ENCODE assay signal across 19 cellular contexts in the genomic region with DNA sequence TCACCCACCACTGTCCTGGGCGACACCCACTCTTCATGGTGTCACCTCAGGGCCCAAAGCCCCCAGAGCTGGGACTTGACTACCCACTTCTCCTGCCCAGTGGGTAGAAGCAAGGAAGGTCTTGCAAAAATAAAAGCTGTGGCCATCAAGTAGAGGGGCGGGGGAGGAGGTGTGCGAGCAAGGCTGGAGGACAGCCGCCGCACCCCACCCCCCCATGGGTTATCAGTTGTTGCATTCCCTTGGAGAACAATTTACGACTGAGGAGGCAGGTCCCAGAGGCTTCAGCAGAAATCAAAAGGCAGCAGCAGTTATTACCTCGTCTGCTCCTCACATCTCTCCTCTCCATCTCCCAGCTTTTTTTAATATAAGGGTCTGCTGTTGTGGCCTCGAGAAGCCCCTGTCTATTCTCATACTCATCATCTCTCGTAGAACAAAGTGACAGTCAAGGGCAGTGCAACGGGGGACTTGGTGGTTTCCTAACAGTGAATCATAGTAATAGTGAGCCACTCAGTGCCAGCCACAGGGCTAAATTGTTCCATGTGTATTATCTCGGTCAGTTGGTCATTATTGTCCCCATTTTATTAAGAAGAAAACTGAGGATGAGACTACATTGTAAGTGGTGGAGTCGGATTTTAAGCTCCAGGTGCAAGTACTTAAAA.
DNase-seq lines count a peak whose midpoint lies in the region; ATAC-seq and TF ChIP-seq lines count a peak whose summit lies in the region.
"Had no signal": no experiment of that assay in that cellular context is flagged by ENCODE, and none has a peak within 500 bp of the region (broad histone marks: within the 10 kb centered on the region; RNA-seq: fewer than 3 reads in every experiment).

No MANE protein-coding gene starts in this region.

- H3F3A ChIP-seq in Loucy (ENCODE audit: low read depth) (no peaks in the 10 kb centered on the region), neural progenitor cell (ENCODE audit: low read depth) (peaks cover 7% of the 10 kb centered on the region)

- DNase-seq in A673 (ENCODE audit: low spot score) (no peak), brain microvascular endothelial cell (peak; percentile 20), neural progenitor cell (ENCODE audit: low spot score) (no peak), NCI-H2107 treated with DMSO at 0.1 percent for 48 hours (lab: John Stamatoyannopoulos, UW; ENCODE audit: unreplicated experiment) (no peak)
- DNase-seq in activated T-cell treated with anti-CD3 and anti-CD28 coated beads, Interleukin-2, amount 50 U/mL, for 72 hours: no peak
- DNase-seq: BE2C, DMS79 treated with DMSO at 0.1 percent for 48 hours, NCI-H1417 treated with DMSO at 0.1 percent for 48 hours, NCI-H187 treated with DMSO at 0.1 percent for 48 hours, NCI-H2107, NCI-H2227 treated with DMSO at 0.1 percent for 48 hours, NCI-H510A treated with DMSO at 0.1 percent for 48 hours had no signal

- H3K4me3 Mint-ChIP-seq in neural progenitor cell: no peak overlapping the region
- H3K4me3 Mint-ChIP-seq in activated T-cell treated with anti-CD3 and anti-CD28 coated beads, Interleukin-2, amount 50 U/mL, for 72 hours: no peak overlapping the region
- H3K4me3 Mint-ChIP-seq: GM23338 had no signal

- H3K9ac ChIP-seq in Loucy (ENCODE audit: low read depth, low read length, poor library complexity, severe bottlenecking): no peak overlapping the region
- H3K9ac ChIP-seq in neural progenitor cell: no peak overlapping the region
- H3K9ac ChIP-seq: KMS-11 had no signal

- no peaks in the 10 kb centered on the region for H3K79me2 ChIP-seq in Loucy (ENCODE audit: insufficient read depth, low read length)
- no peaks in the 10 kb centered on the region for H3K79me2 ChIP-seq in neural progenitor cell (ENCODE audit: low read depth)

- H3K27ac Mint-ChIP-seq in neural progenitor cell: no peak overlapping the region
- H3K27ac Mint-ChIP-seq in activated T-cell treated with anti-CD3 and anti-CD28 coated beads, Interleukin-2, amount 50 U/mL, for 72 hours: no peak overlapping the region
- H3K27ac Mint-ChIP-seq: GM23338 had no signal

- CTCF ChIA-PET in A673 (lab: Charles Lee): interaction anchor here (1.5 to 2.1 kb wide), 3 partner anchors 31 to 769 kb away, joined by 5 to 11 read pairs (median 7); no protein-coding TSS in a partner anchor

- H3K36me3 ChIP-seq in A673 (ENCODE audit: insufficient read depth, low read length, poor library complexity, severe bottlenecking): no peaks in the 10 kb centered on the region
- H3K36me3 ChIP-seq in Loucy (ENCODE audit: insufficient read depth, low read length): no peaks in the 10 kb centered on the region
- no peaks in the 10 kb centered on the region for H3K36me3 ChIP-seq in brain microvascular endothelial cell (replicated peaks)
- H3K36me3 ChIP-seq in neural progenitor cell: no peaks in the 10 kb centered on the region
- H3K36me3 ChIP-seq: BE2C, HAP-1 had no signal

- H3K4me1 ChIP-seq in A673 (ENCODE audit: insufficient read depth, low read length, poor library complexity, severe bottlenecking): peaks cover 57% of the 10 kb centered on the region
- peaks cover 51% of the 10 kb centered on the region for H3K4me1 ChIP-seq in Loucy (ENCODE audit: insufficient read depth, low read length, poor library complexity, severe bottlenecking)
- H3K4me1 ChIP-seq in neural progenitor cell: peaks cover 23% of the 10 kb centered on the region
- H3K4me1 ChIP-seq: BE2C had no signal

- no peak for ATAC-seq in GM21447 (IDR thresholded peaks at IDR 0.05; ENCODE audit: unreplicated experiment)
- no peak for ATAC-seq in activated T-cell treated with anti-CD3 and anti-CD28 coated beads, Interleukin-2, amount 50 U/mL, for 72 hours (replicated peaks in 1 of 2)

- no peak overlapping the region for H3K4me3 ChIP-seq in A673 (ENCODE audit: low read depth, low read length, poor library complexity, severe bottlenecking)
- no peak overlapping the region for H3K4me3 ChIP-seq in Loucy (ENCODE audit: low read length, poor library complexity, severe bottlenecking)
- H3K4me3 ChIP-seq in brain microvascular endothelial cell (ENCODE audit: low read depth, low read length): no peak overlapping the region
- no peak overlapping the region for H3K4me3 ChIP-seq in neural progenitor cell
- H3K4me3 ChIP-seq: GM23338, HAP-1, SK-N-MC had no signal

- peaks cover 3% of the 10 kb centered on the region for H3K27me3 Mint-ChIP-seq in neural progenitor cell (ENCODE audit: insufficient read depth, low read depth)
- H3K27me3 Mint-ChIP-seq in activated T-cell treated with anti-CD3 and anti-CD28 coated beads, Interleukin-2, amount 50 U/mL, for 72 hours (ENCODE audit: low read depth): no peaks in the 10 kb centered on the region

- no peaks in the 10 kb centered on the region for H3K9me3 Mint-ChIP-seq in neural progenitor cell
- H3K9me3 Mint-ChIP-seq in activated T-cell treated with anti-CD3 and anti-CD28 coated beads, Interleukin-2, amount 50 U/mL, for 72 hours: no peaks in the 10 kb centered on the region
- H3K9me3 Mint-ChIP-seq: GM23338 had no signal

- no peaks in the 10 kb centered on the region for H3K9me2 ChIP-seq in Loucy (replicated peaks; ENCODE audit: low read depth, low read length)

- no TSS peak for BruUV-seq in A673 (replicated peaks; lab: Mats Ljungman, UMichigan)

- no peaks in the 10 kb centered on the region for H3K27me3 ChIP-seq in A673 (replicated peaks; ENCODE audit: insufficient read depth, low read depth, low read length, poor library complexity)
- no peaks in the 10 kb centered on the region for H3K27me3 ChIP-seq in Loucy (ENCODE audit: insufficient read depth, low read length, poor library complexity, severe bottlenecking)
- H3K27me3 ChIP-seq in brain microvascular endothelial cell (replicated peaks): no peaks in the 10 kb centered on the region
- no peaks in the 10 kb centered on the region for H3K27me3 ChIP-seq in neural progenitor cell
- H3K27me3 ChIP-seq: BE2C had no signal

- in situ Hi-C loops in brain microvascular endothelial cell (cut with HindIII; ENCODE audit: low pct_ligation_motif_present, low sequenced_read_pairs): no loop called here

- H3K27ac ChIP-seq in A673 (ENCODE audit: low read depth, low read length, poor library complexity, severe bottlenecking): peak overlapping the region; percentile 97
- H3K27ac ChIP-seq in brain microvascular endothelial cell: no peak overlapping the region
- no peak overlapping the region for H3K27ac ChIP-seq in neural progenitor cell
- H3K27ac ChIP-seq: KMS-11, RWPE1 had no signal

- no peaks in the 10 kb centered on the region for H3K36me3 Mint-ChIP-seq in neural progenitor cell
- no peaks in the 10 kb centered on the region for H3K36me3 Mint-ChIP-seq in activated T-cell treated with anti-CD3 and anti-CD28 coated beads, Interleukin-2, amount 50 U/mL, for 72 hours (ENCODE audit: insufficient read depth in 2 of 2)

- peak overlapping the region; percentile 35 for H2AFZ ChIP-seq in Loucy (ENCODE audit: low read length)
- no peak overlapping the region for H2AFZ ChIP-seq in neural progenitor cell (replicated peaks)

- peaks cover 23% of the 10 kb centered on the region for H3K4me1 Mint-ChIP-seq in neural progenitor cell
- H3K4me1 Mint-ChIP-seq in activated T-cell treated with anti-CD3 and anti-CD28 coated beads, Interleukin-2, amount 50 U/mL, for 72 hours (ENCODE audit: low read depth): no peaks in the 10 kb centered on the region

- H3K4me2 ChIP-seq in Loucy (ENCODE audit: low read depth, low read length, poor library complexity, severe bottlenecking) (no peak overlapping the region), neural progenitor cell (peak overlapping the region; percentile 12)
- H3K4me2 ChIP-seq: GM23338, KMS-11 had no signal

- H4K20me1 ChIP-seq in Loucy (ENCODE audit: insufficient read depth, low read length, poor library complexity, severe bottlenecking) (no peaks in the 10 kb centered on the region), neural progenitor cell (ENCODE audit: low read depth) (no peaks in the 10 kb centered on the region)

- H3K9me3 ChIP-seq in A673 (ENCODE audit: low read depth, low read length, poor library complexity, severe bottlenecking): no peaks in the 10 kb centered on the region
- no peaks in the 10 kb centered on the region for H3K9me3 ChIP-seq in Loucy (ENCODE audit: insufficient read depth, low read depth, low read length)
- no peaks in the 10 kb centered on the region for H3K9me3 ChIP-seq in neural progenitor cell (ENCODE audit: low read depth)
- H3K9me3 ChIP-seq: BE2C, HAP-1 had no signal

- intact Hi-C loops in A673 (cut with micrococcal nuclease; ENCODE audit: unreplicated experiment): loop anchor here (5.0 kb wide), 1 partner anchor 767 kb away; no protein-coding TSS in a partner anchor

- no peak for TF ChIP-seq CTCF in A673 (conservative IDR thresholded peaks at IDR 0.05; ENCODE audit: low read depth, low read length)
- no peak for TF ChIP-seq CTCF in Loucy (conservative IDR thresholded peaks at IDR 0.05; ENCODE audit: low read length)
- TF ChIP-seq CTCF in brain microvascular endothelial cell (IDR thresholded peaks at IDR 0.05; ENCODE audit: low read depth, low read length, missing control alignments): no peak
- no peak for TF ChIP-seq CTCF in neural progenitor cell (IDR thresholded peaks at IDR 0.05)

- POLR2A ChIA-PET in A673 (lab: Charles Lee; ENCODE audit: low non-redundant PET): no interaction called here
